ENCODE assay signal across 8 cellular contexts in the genomic region with DNA sequence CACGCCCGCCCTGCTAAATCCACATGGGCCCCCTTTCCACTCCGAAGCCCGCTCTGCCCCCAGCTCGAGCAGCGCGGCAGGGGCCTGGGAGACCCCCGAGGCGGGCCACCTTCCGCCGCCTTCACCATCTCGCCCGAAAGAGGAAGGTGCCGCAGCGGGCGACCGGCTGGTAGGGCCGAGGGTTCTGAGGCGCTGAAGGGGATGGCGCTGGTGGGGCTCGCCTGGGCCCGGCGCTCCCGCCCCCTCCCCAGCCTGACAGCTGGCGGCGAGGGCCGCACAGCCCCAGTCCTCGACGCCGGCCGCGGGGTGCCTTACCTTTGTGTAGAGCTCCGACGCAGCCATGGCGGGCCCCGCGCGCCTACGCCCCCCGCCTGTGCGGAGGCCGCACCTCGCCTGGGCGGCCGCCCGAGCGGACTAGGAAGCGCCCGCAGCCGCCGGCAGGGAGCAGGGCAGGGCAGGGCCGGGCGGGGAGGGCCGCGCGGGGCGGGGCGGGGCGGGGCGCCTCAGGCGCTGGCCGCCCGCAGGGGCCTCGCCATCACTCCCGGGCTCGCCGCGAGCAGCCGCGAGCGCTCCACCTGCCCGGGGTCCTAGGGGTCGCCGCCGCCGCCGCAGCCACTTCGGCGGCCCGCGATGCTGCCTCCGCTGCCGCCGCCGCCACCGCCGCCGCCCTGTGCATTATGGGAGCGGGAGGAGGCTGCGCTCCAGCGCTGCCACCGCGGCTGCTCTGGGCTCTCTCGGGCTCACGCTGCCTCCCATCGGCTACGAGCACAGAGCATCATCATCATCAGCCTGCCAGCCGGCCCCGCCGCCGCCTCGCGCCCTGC. TPM values are rescaled to one million over a fixed set of nuclear protein-coding genes. Genes with fewer than 3 reads are reported as not detected.
DNase-seq lines count a peak whose midpoint lies in the region; ATAC-seq, FAIRE-seq and TF ChIP-seq lines count a peak whose summit lies in the region.

Gene MYO5A (minus strand): TSS at position 416 of the 824 bp plus-strand sequence. CDS start 74 bp downstream, at position 342.

- H3K36me3 ChIP-seq in keratinocyte (ENCODE audit: control insufficient read depth in 2 of 2, extremely low read depth in 1 of 2, insufficient read depth in 2 of 2, low read length in 2 of 2), result no peaks in the 10 kb centered on the region

- FAIRE-seq in keratinocyte (lab: Jason Lieb, UNC), result no peak

- dilution Hi-C loops in keratinocyte (cut with MboI; ENCODE audit: extremely low pct_ligation_motif_present, low sequenced_read_pairs), result no loop called here

- H4K20me1 ChIP-seq in keratinocyte (ENCODE audit: control insufficient read depth, extremely low read depth, insufficient read depth, low read length), result no peaks in the 10 kb centered on the region

- H3K9me1 ChIP-seq in keratinocyte (ENCODE audit: control insufficient read depth, extremely low read depth, insufficient read depth, low read length), result no peaks in the 10 kb centered on the region

- no peaks in the 10 kb centered on the region for H3K27me3 ChIP-seq in keratinocyte (ENCODE audit: control insufficient read depth, extremely low read depth, insufficient read depth, low read length)

- H3K27ac Mint-ChIP-seq in WTC11, result peak within 1 kb of the TSS; percentile 32

- peaks cover 44% of the 10 kb centered on the region for H3K27me3 Mint-ChIP-seq in WTC11 (ENCODE audit: low read depth)

- CTCF ChIA-PET in WTC11 (lab: Charles Lee), result interaction anchor here (0.5 to 1.3 kb wide), 3 partner anchors 150 to 333 kb away, joined by 3 read pairs; no protein-coding TSS in a partner anchor

- DNase-seq in NCI-H748 (lab: John Stamatoyannopoulos, UW; ENCODE audit: unreplicated experiment), result peak; percentile 79
- no peak for DNase-seq in NCI-H748 treated with DMSO at 0.1 percent for 48 hours (lab: John Stamatoyannopoulos, UW)
- peak; percentile 71 for DNase-seq in NCI-H146 (lab: John Stamatoyannopoulos, UW)
- peak; percentile 78 for DNase-seq in WTC11 (ENCODE audit: low spot score)
- DNase-seq in cardiac fibroblast (ENCODE audit: low read depth in 2 of 2), result peak; percentile 68 to 72
- DNase-seq in keratinocyte (ENCODE audit: low read depth, low spot score), result no peak
- peak; percentile 59 to 69 for DNase-seq in stimulated activated CD4-positive, alpha-beta T cell treated with anti-CD3 and anti-CD28 coated beads, Interleukin-15, amount 100 ng/mL, for 1 hour (ENCODE audit: low read depth in 1 of 2, low spot score in 1 of 2)

- H3K4me3 ChIP-seq in cardiac fibroblast (replicated peaks in 1 of 2; ENCODE audit: low read depth in 2 of 2, low read length in 2 of 2), result peak within 1 kb of the TSS; percentile 77 to 82
- peak within 1 kb of the TSS; percentile 57 to 92 (median 88) for H3K4me3 ChIP-seq in keratinocyte (ENCODE audit: control insufficient read depth in 2 of 3, extremely low read depth in 1 of 3, insufficient read depth in 2 of 3, low read depth in 1 of 3, low read length in 3 of 3)

- H2AFZ ChIP-seq in keratinocyte (ENCODE audit: control insufficient read depth, low read length), result peak within 1 kb of the TSS; percentile 92

- H3K4me3 Mint-ChIP-seq in WTC11, result peak within 1 kb of the TSS; percentile 95

- POLR2A ChIA-PET in WTC11 (lab: Charles Lee), result interaction anchor here (0.5 to 1.0 kb wide), 4 partner anchors 17 to 386 kb away, joined by 3 read pairs; no protein-coding TSS in a partner anchor

- peak within 1 kb of the TSS; percentile 65 for H3K27ac ChIP-seq in keratinocyte (ENCODE audit: control insufficient read depth, insufficient read depth, low read length)

- H3K9me3 Mint-ChIP-seq in WTC11, result no peaks in the 10 kb centered on the region

- H3K4me2 ChIP-seq in keratinocyte (ENCODE audit: control insufficient read depth, extremely low read depth, insufficient read depth, low read depth, low read length), result peak within 1 kb of the TSS; percentile 91

- H3K4me1 ChIP-seq in keratinocyte (ENCODE audit: control insufficient read depth, extremely low read depth, insufficient read depth, low read length), result peaks cover 34% of the 10 kb centered on the region

- peak; percentile 85 for ATAC-seq in HG02798 (IDR thresholded peaks at IDR 0.05; ENCODE audit: poor library complexity, unreplicated experiment)
- ATAC-seq in WTC11, result peak; percentile 80

- TF ChIP-seq CTCF in WTC11 (IDR thresholded peaks at IDR 0.05) (no peak), cardiac fibroblast (IDR thresholded peaks at IDR 0.05; ENCODE audit: low read depth, low read length) (no peak), keratinocyte (optimal IDR thresholded peaks at IDR 0.05 in 1 of 3, IDR thresholded peaks at IDR 0.05 in 1 of 3, conservative IDR thresholded peaks at IDR 0.05 in 1 of 3; ENCODE audit: extremely low read depth in 1 of 3, insufficient read depth in 2 of 3, low read length in 3 of 3) (peak in 1 of 3 experiments; percentile 66)

- H3K36me3 Mint-ChIP-seq in WTC11, result no peaks in the 10 kb centered on the region

- peak within 1 kb of the TSS; percentile 82 for H3K9ac ChIP-seq in keratinocyte (ENCODE audit: control insufficient read depth, extremely low read depth, insufficient read depth, low read length)

- H3K79me2 ChIP-seq in keratinocyte (ENCODE audit: control insufficient read depth, insufficient read depth, low read length), result peaks cover 40% of the 10 kb centered on the region

- peaks cover 27% of the 10 kb centered on the region for H3K4me1 Mint-ChIP-seq in WTC11

- no peaks in the 10 kb centered on the region for H3K9me3 ChIP-seq in keratinocyte (ENCODE audit: control insufficient read depth, low read depth, low read length)

TF ChIP-seq in WTC11, 78 proteins besides CTCF, POLR2A, EP300 and RAD21 (continues in another document):
- TF ChIP-seq PRRX2 (CRISPR knock-in tag; IDR thresholded peaks at IDR 0.05), result no peak
- TF ChIP-seq, protein P1, sequence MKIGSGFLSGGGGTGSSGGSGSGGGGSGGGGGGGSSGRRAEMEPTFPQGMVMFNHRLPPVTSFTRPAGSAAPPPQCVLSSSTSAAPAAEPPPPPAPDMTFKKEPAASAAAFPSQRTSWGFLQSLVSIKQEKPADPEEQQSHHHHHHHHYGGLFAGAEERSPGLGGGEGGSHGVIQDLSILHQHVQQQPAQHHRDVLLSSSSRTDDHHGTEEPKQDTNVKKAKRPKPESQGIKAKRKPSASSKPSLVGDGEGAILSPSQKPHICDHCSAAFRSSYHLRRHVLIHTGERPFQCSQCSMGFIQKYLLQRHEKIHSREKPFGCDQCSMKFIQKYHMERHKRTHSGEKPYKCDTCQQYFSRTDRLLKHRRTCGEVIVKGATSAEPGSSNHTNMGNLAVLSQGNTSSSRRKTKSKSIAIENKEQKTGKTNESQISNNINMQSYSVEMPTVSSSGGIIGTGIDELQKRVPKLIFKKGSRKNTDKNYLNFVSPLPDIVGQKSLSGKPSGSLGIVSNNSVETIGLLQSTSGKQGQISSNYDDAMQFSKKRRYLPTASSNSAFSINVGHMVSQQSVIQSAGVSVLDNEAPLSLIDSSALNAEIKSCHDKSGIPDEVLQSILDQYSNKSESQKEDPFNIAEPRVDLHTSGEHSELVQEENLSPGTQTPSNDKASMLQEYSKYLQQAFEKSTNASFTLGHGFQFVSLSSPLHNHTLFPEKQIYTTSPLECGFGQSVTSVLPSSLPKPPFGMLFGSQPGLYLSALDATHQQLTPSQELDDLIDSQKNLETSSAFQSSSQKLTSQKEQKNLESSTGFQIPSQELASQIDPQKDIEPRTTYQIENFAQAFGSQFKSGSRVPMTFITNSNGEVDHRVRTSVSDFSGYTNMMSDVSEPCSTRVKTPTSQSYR (CRISPR knock-in tag; IDR thresholded peaks at IDR 0.05), result no peak
- TF ChIP-seq, protein P2, sequence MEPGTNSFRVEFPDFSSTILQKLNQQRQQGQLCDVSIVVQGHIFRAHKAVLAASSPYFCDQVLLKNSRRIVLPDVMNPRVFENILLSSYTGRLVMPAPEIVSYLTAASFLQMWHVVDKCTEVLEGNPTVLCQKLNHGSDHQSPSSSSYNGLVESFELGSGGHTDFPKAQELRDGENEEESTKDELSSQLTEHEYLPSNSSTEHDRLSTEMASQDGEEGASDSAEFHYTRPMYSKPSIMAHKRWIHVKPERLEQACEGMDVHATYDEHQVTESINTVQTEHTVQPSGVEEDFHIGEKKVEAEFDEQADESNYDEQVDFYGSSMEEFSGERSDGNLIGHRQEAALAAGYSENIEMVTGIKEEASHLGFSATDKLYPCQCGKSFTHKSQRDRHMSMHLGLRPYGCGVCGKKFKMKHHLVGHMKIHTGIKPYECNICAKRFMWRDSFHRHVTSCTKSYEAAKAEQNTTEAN (CRISPR knock-in tag; IDR thresholded peaks at IDR 0.05), result 0 out of 2 replicates have a peak, but pooled peaks have one; percentile 35
- TF ChIP-seq, protein P3, sequence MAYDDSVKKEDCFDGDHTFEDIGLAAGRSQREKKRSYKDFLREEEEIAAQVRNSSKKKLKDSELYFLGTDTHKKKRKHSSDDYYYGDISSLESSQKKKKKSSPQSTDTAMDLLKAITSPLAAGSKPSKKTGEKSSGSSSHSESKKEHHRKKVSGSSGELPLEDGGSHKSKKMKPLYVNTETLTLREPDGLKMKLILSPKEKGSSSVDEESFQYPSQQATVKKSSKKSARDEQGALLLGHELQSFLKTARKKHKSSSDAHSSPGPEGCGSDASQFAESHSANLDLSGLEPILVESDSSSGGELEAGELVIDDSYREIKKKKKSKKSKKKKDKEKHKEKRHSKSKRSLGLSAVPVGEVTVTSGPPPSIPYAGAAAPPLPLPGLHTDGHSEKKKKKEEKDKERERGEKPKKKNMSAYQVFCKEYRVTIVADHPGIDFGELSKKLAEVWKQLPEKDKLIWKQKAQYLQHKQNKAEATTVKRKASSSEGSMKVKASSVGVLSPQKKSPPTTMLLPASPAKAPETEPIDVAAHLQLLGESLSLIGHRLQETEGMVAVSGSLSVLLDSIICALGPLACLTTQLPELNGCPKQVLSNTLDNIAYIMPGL (CRISPR knock-in tag; IDR thresholded peaks at IDR 0.05), result peak; percentile 85

RNA-seq across cellular contexts. Expression of gene MYO5A, which starts in this region (rescaled TPM):
- 29.2 to 33.3 TPM (median 32.1 TPM) in 3 replicates for total RNA-seq in WTC11 (2021)
- polyA plus RNA-seq in keratinocyte, result 51.9 to 56.9 TPM (median 53.8 TPM) in 3 replicates
- 40.2 TPM for polyA plus RNA-seq in keratinocyte (2011; ENCODE audit: low read depth)
- polyA plus RNA-seq in keratinocyte (2011; cell fraction: cytosol; rRNA removed), result 48.9 and 65.1 TPM in 2 replicates
- 60.1 and 67.9 TPM in 2 replicates for polyA plus RNA-seq in keratinocyte (2011; cell fraction: nucleus; rRNA removed)
- polyA plus RNA-seq in keratinocyte (2012; ENCODE audit: low replicate concordance), result 13.1 and 37.9 TPM in 2 replicates
- polyA minus RNA-seq in keratinocyte, result 80.6 to 158 TPM (median 119 TPM) in 3 replicates
- polyA minus RNA-seq in keratinocyte (2011; cell fraction: cytosol; rRNA and poly(A)+ RNA removed), result 75.2 TPM
- 61.6 and 130 TPM in 2 replicates for polyA minus RNA-seq in keratinocyte (2011; cell fraction: nucleus; rRNA and poly(A)+ RNA removed)

Comparison
In these comparisons a context has a peak if more than half of its experiments do, and no peak if none do; other contexts are left out.
1. DNase-seq: peak in NCI-H748 (single experiment), NCI-H146 (single experiment), WTC11 (single experiment), cardiac fibroblast (2 of 2) and stimulated activated CD4-positive, alpha-beta T cell treated with anti-CD3 and anti-CD28 coated beads, Interleukin-15, amount 100 ng/mL, for 1 hour (2 of 2); none in NCI-H748 treated with DMSO at 0.1 percent for 48 hours (single experiment) and keratinocyte (single experiment).